ENCODE assay signal across 1 cellular context in genomic region chr9:129823163-129823933, GRCh38.
TF ChIP-seq lines count a peak whose summit lies in the region.

No MANE protein-coding gene starts in this region.

TF ChIP-seq in GM23338, 12 proteins besides CTCF, POLR2A, EP300 and RAD21 (continued from another document):
- TF ChIP-seq, protein P1, sequence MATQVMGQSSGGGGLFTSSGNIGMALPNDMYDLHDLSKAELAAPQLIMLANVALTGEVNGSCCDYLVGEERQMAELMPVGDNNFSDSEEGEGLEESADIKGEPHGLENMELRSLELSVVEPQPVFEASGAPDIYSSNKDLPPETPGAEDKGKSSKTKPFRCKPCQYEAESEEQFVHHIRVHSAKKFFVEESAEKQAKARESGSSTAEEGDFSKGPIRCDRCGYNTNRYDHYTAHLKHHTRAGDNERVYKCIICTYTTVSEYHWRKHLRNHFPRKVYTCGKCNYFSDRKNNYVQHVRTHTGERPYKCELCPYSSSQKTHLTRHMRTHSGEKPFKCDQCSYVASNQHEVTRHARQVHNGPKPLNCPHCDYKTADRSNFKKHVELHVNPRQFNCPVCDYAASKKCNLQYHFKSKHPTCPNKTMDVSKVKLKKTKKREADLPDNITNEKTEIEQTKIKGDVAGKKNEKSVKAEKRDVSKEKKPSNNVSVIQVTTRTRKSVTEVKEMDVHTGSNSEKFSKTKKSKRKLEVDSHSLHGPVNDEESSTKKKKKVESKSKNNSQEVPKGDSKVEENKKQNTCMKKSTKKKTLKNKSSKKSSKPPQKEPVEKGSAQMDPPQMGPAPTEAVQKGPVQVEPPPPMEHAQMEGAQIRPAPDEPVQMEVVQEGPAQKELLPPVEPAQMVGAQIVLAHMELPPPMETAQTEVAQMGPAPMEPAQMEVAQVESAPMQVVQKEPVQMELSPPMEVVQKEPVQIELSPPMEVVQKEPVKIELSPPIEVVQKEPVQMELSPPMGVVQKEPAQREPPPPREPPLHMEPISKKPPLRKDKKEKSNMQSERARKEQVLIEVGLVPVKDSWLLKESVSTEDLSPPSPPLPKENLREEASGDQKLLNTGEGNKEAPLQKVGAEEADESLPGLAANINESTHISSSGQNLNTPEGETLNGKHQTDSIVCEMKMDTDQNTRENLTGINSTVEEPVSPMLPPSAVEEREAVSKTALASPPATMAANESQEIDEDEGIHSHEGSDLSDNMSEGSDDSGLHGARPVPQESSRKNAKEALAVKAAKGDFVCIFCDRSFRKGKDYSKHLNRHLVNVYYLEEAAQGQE (IDR thresholded peaks at IDR 0.05; ENCODE audit: unreplicated experiment), result no peak
- no peak for TF ChIP-seq ETS1 (IDR thresholded peaks at IDR 0.05)
- TF ChIP-seq ZNF462 (CRISPR knock-in tag; IDR thresholded peaks at IDR 0.05), result no peak
- no peak for TF ChIP-seq STAT1 (IDR thresholded peaks at IDR 0.05; ENCODE audit: unreplicated experiment)
- no peak for TF ChIP-seq EZH2 (IDR thresholded peaks at IDR 0.05; ENCODE audit: low read depth, unreplicated experiment)
- no peak for TF ChIP-seq ZNF114 (CRISPR knock-in tag; IDR thresholded peaks at IDR 0.05)
- no peak for TF ChIP-seq JUNB (IDR thresholded peaks at IDR 0.05; ENCODE audit: unreplicated experiment)
TF ChIP-seq in GM23338: peak in this region for 0.
